8 cellular contexts compared by ENCODE assay signal in the genomic region with DNA sequence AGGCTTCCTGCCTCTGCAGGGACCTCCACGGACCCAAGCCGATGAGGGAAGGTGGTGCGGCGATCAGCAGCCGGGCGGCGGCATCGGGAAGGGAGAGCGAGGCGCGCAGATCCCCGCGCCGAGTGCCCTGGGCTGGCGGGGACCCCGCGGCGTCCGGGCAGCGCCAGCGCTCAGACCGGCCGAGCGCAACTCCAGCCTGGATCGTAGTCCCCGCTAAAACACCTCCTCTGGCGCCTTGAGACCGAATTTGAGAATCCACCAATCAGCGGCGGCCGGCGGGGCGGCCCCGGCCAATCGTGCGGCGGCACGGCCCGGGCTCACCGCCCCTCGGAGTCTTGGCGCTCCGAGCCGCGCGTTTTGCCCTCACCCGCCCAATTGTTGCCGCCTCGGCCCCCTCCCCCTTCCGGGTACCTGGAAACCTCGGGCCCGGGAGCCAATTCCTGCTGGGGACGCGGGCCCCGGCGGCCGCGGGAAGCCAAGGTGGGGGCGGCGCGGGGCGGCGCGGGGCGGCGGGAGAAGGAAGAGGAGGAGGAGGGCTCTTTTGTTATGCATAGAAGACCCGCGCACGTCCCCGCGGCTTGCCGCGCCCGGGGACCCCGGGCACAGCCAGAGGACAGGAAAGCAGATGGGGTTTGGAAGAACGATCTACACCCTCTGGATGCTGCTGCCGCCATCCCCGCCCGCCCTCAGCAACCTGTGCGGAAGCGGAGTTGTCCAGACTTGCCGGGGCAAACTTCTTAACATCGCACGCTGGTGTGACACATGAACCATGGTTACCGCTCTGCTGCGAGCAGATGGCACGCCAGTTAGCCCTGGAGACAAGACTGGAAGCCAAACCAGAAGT. TPM values are rescaled to one million over a fixed set of nuclear protein-coding genes. Genes with fewer than 3 reads are reported as not detected.
DNase-seq lines count a peak whose midpoint lies in the region; ATAC-seq and TF ChIP-seq lines count a peak whose summit lies in the region.

A gene with protein sequence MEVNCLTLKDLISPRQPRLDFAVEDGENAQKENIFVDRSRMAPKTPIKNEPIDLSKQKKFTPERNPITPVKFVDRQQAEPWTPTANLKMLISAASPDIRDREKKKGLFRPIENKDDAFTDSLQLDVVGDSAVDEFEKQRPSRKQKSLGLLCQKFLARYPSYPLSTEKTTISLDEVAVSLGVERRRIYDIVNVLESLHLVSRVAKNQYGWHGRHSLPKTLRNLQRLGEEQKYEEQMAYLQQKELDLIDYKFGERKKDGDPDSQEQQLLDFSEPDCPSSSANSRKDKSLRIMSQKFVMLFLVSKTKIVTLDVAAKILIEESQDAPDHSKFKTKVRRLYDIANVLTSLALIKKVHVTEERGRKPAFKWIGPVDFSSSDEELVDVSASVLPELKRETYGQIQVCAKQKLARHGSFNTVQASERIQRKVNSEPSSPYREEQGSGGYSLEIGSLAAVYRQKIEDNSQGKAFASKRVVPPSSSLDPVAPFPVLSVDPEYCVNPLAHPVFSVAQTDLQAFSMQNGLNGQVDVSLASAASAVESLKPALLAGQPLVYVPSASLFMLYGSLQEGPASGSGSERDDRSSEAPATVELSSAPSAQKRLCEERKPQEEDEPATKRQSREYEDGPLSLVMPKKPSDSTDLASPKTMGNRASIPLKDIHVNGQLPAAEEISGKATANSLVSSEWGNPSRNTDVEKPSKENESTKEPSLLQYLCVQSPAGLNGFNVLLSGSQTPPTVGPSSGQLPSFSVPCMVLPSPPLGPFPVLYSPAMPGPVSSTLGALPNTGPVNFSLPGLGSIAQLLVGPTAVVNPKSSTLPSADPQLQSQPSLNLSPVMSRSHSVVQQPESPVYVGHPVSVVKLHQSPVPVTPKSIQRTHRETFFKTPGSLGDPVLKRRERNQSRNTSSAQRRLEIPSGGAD (minus strand): TSS at position 209 of the 844 bp plus-strand sequence. CDS start 934 bp downstream, outside the sequence.

- no peaks in the 10 kb centered on the region for H3K9me3 Mint-ChIP-seq in progenitor cell of endocrine pancreas (ENCODE audit: low read depth)

- peaks cover 13% of the 10 kb centered on the region for H3K4me1 Mint-ChIP-seq in progenitor cell of endocrine pancreas (ENCODE audit: low read depth)

- peaks cover 3% of the 10 kb centered on the region for H3K36me3 Mint-ChIP-seq in progenitor cell of endocrine pancreas (ENCODE audit: insufficient read depth)

- H3K9me3 ChIP-seq in adipocyte (ENCODE audit: control insufficient read depth, low read length) = no peaks in the 10 kb centered on the region

- DNase-seq in GM13977 (ENCODE audit: low spot score) = peak; percentile 97
- peak; percentile 94 for DNase-seq in NCI-H1436 (lab: John Stamatoyannopoulos, UW)
- peak; percentile 92 for DNase-seq in SW480 (ENCODE audit: low spot score)
- DNase-seq in adipocyte (ENCODE audit: low read depth) = peak; percentile 92
- DNase-seq in left cardiac atrium = peak; percentile 89
- DNase-seq in progenitor cell of endocrine pancreas (ENCODE audit: low spot score, unreplicated experiment) = peak; percentile 89
- DNase-seq in ureter (ENCODE audit: low spot score) = peak; percentile 90

- ATAC-seq in HG02852 (IDR thresholded peaks at IDR 0.05; ENCODE audit: unreplicated experiment) (peak; percentile 71), left cardiac atrium (peak; percentile 99)

- in situ Hi-C loops in GM13977 (cut with MboI; ENCODE audit: low pct_unique_long_range_greater_than_20kb, low sequenced_read_pairs, unreplicated experiment) = no loop called here

- peak within 1 kb of the TSS; percentile 69 for H3K9ac ChIP-seq in adipocyte (ENCODE audit: low read length)

- peaks cover 7% of the 10 kb centered on the region for H3K27me3 Mint-ChIP-seq in progenitor cell of endocrine pancreas

- peak within 1 kb of the TSS; percentile 93 for H3K27ac Mint-ChIP-seq in progenitor cell of endocrine pancreas

- H3K4me1 ChIP-seq in adipocyte (ENCODE audit: control insufficient read depth, insufficient read depth, low read length) = no peaks in the 10 kb centered on the region

- intact Hi-C loops in left cardiac atrium (cut with DNase I) = no loop called here

- peak within 1 kb of the TSS; percentile 88 for H3K4me3 ChIP-seq in adipocyte (ENCODE audit: low read length)

- no peaks in the 10 kb centered on the region for H3K27me3 ChIP-seq in adipocyte (replicated peaks; ENCODE audit: control insufficient read depth, insufficient read depth, low read length)

- peak within 1 kb of the TSS; percentile 89 for H3K4me3 Mint-ChIP-seq in progenitor cell of endocrine pancreas (ENCODE audit: low read depth)

- TF ChIP-seq CTCF in GM13977 (IDR thresholded peaks at IDR 0.05; ENCODE audit: extremely low read depth, insufficient read depth, missing control alignments) (no peak), progenitor cell of endocrine pancreas (IDR thresholded peaks at IDR 0.05; ENCODE audit: unreplicated experiment) (no peak)

- H3K36me3 ChIP-seq in adipocyte (ENCODE audit: control insufficient read depth, insufficient read depth, low read length, severe bottlenecking) = no peaks in the 10 kb centered on the region

RNA-seq across cellular contexts. Expression of the gene that starts here (rescaled TPM):
- total RNA-seq in left cardiac atrium (under 1 TPM; 0.16 to 0.47 TPM), progenitor cell of endocrine pancreas (15.9 and 17.5 TPM in 2 replicates), ureter (1.7 TPM)

Comparison
In these comparisons a context has a peak if more than half of its experiments do, and no peak if none do; other contexts are left out.
1. Peak in every context shown above with its lines: DNase-seq, ATAC-seq and H3K4me3 ChIP-seq.
2. Peak in DNase-seq and ATAC-seq in left cardiac atrium; RNA of the gene not detected or under 1 TPM.